Comparison of ENCODE assay signal across 20 cellular contexts in genomic region chr10:30832727-30833624, GRCh38.
"Had no signal": no experiment of that assay in that cellular context is flagged by ENCODE, and none has a peak within 500 bp of the region (broad histone marks: within the 10 kb centered on the region; RNA-seq: fewer than 3 reads in every experiment).

No MANE protein-coding gene starts in this region.

- H3K36me3 Mint-ChIP-seq: memory B cell; stimulated activated memory B cell treated with anti-CD40 and anti-IgM and Interleukin-4, amounts not matched to agents 10 μg/mL and 1 μg/mL and 100 μg/mL, for 72 hours had no signal

- H3K27ac Mint-ChIP-seq: activated CD4-positive, alpha-beta memory T cell treated with anti-CD3 and anti-CD28 coated beads, Interleukin-2, amount 10 ng/mL, durations not matched to agents 7 days and 5 days; activated naive CD8-positive, alpha-beta T cell treated with anti-CD3 and anti-CD28 coated beads, Interleukin-2, amount 50 U/mL, for 24 hours; memory B cell; stimulated activated memory B cell treated with anti-CD40 and anti-IgM and Interleukin-4, amounts not matched to agents 10 μg/mL and 1 μg/mL and 100 μg/mL, for 72 hours; T-helper 2 cell treated with Interferon-gamma antibody and Interleukin-4, amounts not matched to agents 5 μg/mL and 100 μg/mL, for 36 hours had no signal

- H3K4me1 Mint-ChIP-seq: activated CD4-positive, alpha-beta memory T cell treated with anti-CD3 and anti-CD28 coated beads, Interleukin-2, amount 10 ng/mL, durations not matched to agents 7 days and 5 days; activated naive CD8-positive, alpha-beta T cell treated with anti-CD3 and anti-CD28 coated beads, Interleukin-2, amount 50 U/mL, for 24 hours; memory B cell; stimulated activated memory B cell treated with anti-CD40 and anti-IgM and Interleukin-4, amounts not matched to agents 10 μg/mL and 1 μg/mL and 100 μg/mL, for 72 hours had no signal

- H3K4me3 Mint-ChIP-seq: activated CD4-positive, alpha-beta memory T cell treated with anti-CD3 and anti-CD28 coated beads, Interleukin-2, amount 10 ng/mL, durations not matched to agents 7 days and 5 days; activated naive CD8-positive, alpha-beta T cell treated with anti-CD3 and anti-CD28 coated beads, Interleukin-2, amount 50 U/mL, for 24 hours; memory B cell; neural crest cell; stimulated activated memory B cell treated with anti-CD40 and anti-IgM and Interleukin-4, amounts not matched to agents 10 μg/mL and 1 μg/mL and 100 μg/mL, for 72 hours; T-helper 2 cell treated with Interferon-gamma antibody and Interleukin-4, amounts not matched to agents 5 μg/mL and 100 μg/mL, for 36 hours had no signal

- H3K27me3 Mint-ChIP-seq: activated CD4-positive, alpha-beta memory T cell treated with anti-CD3 and anti-CD28 coated beads, Interleukin-2, amount 10 ng/mL, durations not matched to agents 7 days and 5 days; activated naive CD8-positive, alpha-beta T cell treated with anti-CD3 and anti-CD28 coated beads, Interleukin-2, amount 50 U/mL, for 24 hours; stimulated activated memory B cell treated with anti-CD40 and anti-IgM and Interleukin-4, amounts not matched to agents 10 μg/mL and 1 μg/mL and 100 μg/mL, for 72 hours had no signal

- DNase-seq: activated CD4-positive, alpha-beta memory T cell treated with anti-CD3 and anti-CD28 coated beads, Interleukin-2, amount 10 ng/mL, durations not matched to agents 7 days and 5 days; activated CD4-positive, alpha-beta T cell treated with anti-CD3 and anti-CD28 coated beads for 1 hour; activated CD8-positive, alpha-beta memory T cell treated with anti-CD3 and anti-CD28 coated beads, Interleukin-2, amount 50 U/mL, for 4 hours; activated naive CD4-positive, alpha-beta T cell; activated naive CD8-positive, alpha-beta T cell treated with anti-CD3 and anti-CD28 coated beads, Interleukin-2, amount 50 U/mL, for 24 hours; esophagus squamous epithelium; foreskin melanocyte; head of caudate nucleus; pancreas; retina; stimulated activated CD4-positive, alpha-beta T cell treated with anti-CD3 and anti-CD28 coated beads, Interleukin-1b, Interleukin-23, amount 100 ng/mL, for 48 hours; substantia nigra; SW 1271; trophoblast cell had no signal

- H3K4me3 ChIP-seq: ascending aorta, esophagus squamous epithelium, pancreas had no signal

- H3K9me3 ChIP-seq: ascending aorta, esophagus squamous epithelium, pancreas had no signal

- FAIRE-seq: pancreas had no signal

- H3K27ac ChIP-seq: ascending aorta, pancreas had no signal

- ATAC-seq: activated naive CD8-positive, alpha-beta T cell treated with anti-CD3 and anti-CD28 coated beads, Interleukin-2, amount 50 U/mL, for 24 hours; left lobe of liver; pancreas; stimulated activated memory B cell treated with anti-CD40 and anti-IgM and Interleukin-4, amounts not matched to agents 10 μg/mL and 1 μg/mL and 100 μg/mL, for 72 hours had no signal

- H3K4me1 ChIP-seq: ascending aorta, pancreas had no signal

- H3K27me3 ChIP-seq: ascending aorta, esophagus squamous epithelium, pancreas had no signal

- H3K36me3 ChIP-seq: ascending aorta, esophagus squamous epithelium, pancreas had no signal

- H3K9me3 Mint-ChIP-seq: activated CD4-positive, alpha-beta memory T cell treated with anti-CD3 and anti-CD28 coated beads, Interleukin-2, amount 10 ng/mL, durations not matched to agents 7 days and 5 days; activated naive CD8-positive, alpha-beta T cell treated with anti-CD3 and anti-CD28 coated beads, Interleukin-2, amount 50 U/mL, for 24 hours; T-helper 2 cell treated with Interferon-gamma antibody and Interleukin-4, amounts not matched to agents 5 μg/mL and 100 μg/mL, for 36 hours had no signal
